ENCODE assay signal across 8 cellular contexts in the genomic region with DNA sequence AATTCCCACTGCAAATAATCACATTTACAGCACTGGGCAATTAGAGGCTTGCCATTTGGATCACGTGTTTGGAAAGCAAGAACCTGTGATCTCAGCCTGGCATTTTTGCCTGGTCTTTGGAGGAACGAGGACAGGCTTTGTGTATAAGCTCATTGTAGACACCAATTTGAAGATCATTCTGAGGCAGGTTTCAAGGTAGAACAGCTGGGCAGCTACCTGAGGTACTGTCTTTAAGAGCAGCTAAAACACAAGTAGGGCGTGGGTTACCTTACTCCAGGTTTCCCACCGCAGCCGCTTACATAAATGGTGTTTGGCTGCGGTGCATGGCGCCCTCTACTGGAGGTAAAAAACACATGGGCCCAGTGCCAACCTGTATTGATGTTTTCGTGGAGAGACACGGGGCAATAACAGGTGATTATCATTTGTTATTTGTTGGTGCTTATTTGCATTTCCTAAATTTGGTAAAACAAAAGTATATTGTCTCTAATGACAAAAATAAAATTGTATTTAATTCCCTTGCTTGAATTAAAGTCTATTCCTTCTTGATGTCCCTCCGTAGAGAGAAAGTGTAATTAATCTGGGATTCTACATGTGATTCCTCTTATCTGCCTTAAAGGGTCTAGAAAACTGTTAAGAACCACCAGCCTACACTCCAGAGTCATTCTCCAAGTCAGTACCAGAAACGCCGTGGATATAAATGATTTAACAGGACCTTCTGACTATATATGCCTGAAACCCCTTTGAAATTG.
DNase-seq lines count a peak whose midpoint lies in the region; ATAC-seq and TF ChIP-seq lines count a peak whose summit lies in the region.

No MANE protein-coding gene starts in this region.

- peak; percentile 98 to 100 for TF ChIP-seq RAD21 in liver (IDR thresholded peaks at IDR 0.05)

- H3K9me3 ChIP-seq in liver (ENCODE audit: control insufficient read depth in 4 of 4, low read length in 3 of 4): peaks cover 0 to 2% (median under 1%) of the 10 kb centered on the region in 4 donors

- TF ChIP-seq CTCF in coronary artery (IDR thresholded peaks at IDR 0.05) (peak; percentile 83), liver (IDR thresholded peaks at IDR 0.05; ENCODE audit: low read depth, low read length, missing input control) (peak; percentile 91)

- H3K36me3 ChIP-seq in H7 (replicated peaks; ENCODE audit: control insufficient read depth, insufficient read depth, low read length) (no peaks in the 10 kb centered on the region), liver (ENCODE audit: control insufficient read depth in 4 of 4, insufficient read depth in 3 of 4, low read depth in 1 of 4, low read length in 3 of 4) (no peaks in the 10 kb centered on the region)

- H3K27me3 ChIP-seq in H7 (ENCODE audit: control insufficient read depth, insufficient read depth, low read length) (no peaks in the 10 kb centered on the region), liver (ENCODE audit: control insufficient read depth in 4 of 4, insufficient read depth in 4 of 4, low read length in 3 of 4) (no peaks in the 10 kb centered on the region)

- H3K27ac ChIP-seq in coronary artery: no peak overlapping the region
- H3K27ac ChIP-seq in liver (ENCODE audit: low read depth in 1 of 2, low read length in 2 of 2): peak overlapping the region; percentile 32 to 64

- DNase-seq in Ammon's horn (ENCODE audit: low spot score) (peak; percentile 77), H7 (peak; percentile 64), NCI-H446 (lab: John Stamatoyannopoulos, UW) (peak; percentile 41 to 64), coronary artery (ENCODE audit: low spot score) (peak; percentile 74)
- peak; percentile 62 to 63 for DNase-seq in activated CD4-positive, alpha-beta T cell treated with anti-CD3 and anti-CD28 coated beads for 4 hours
- DNase-seq in stimulated activated CD4-positive, alpha-beta T cell treated with anti-CD3 and anti-CD28 coated beads, Interleukin-4, amount 100 ng/mL, for 48 hours (ENCODE audit: low read depth in 2 of 2): peak; percentile 50 to 51

- H3K9ac ChIP-seq in liver (ENCODE audit: low read depth in 1 of 2, low read length in 2 of 2): peak overlapping the region; percentile 47 to 87

- WGBS in liver: 20% methylated on average over 12 of the region's 12 CpGs

- ATAC-seq in GM21786 (IDR thresholded peaks at IDR 0.05; ENCODE audit: unreplicated experiment): no peak

- H3K4me3 ChIP-seq in H7 (ENCODE audit: insufficient read depth, low read depth, low read length) (no peak overlapping the region), coronary artery (peak overlapping the region; percentile 48), liver (ENCODE audit: low read depth in 1 of 3, low read length in 3 of 3) (no peak overlapping the region)

- peaks cover 0 to 3% (median 3%) of the 10 kb centered on the region in 4 donors for H3K4me1 ChIP-seq in liver (ENCODE audit: control insufficient read depth in 4 of 4, insufficient read depth in 4 of 4, low read length in 3 of 4)

TF ChIP-seq in liver, 16 proteins besides CTCF, POLR2A, EP300 and RAD21:
- TF ChIP-seq FOXA2 (IDR thresholded peaks at IDR 0.05): no peak
- TF ChIP-seq TAF1 (conservative IDR thresholded peaks at IDR 0.05): no peak
- TF ChIP-seq, protein P1, sequence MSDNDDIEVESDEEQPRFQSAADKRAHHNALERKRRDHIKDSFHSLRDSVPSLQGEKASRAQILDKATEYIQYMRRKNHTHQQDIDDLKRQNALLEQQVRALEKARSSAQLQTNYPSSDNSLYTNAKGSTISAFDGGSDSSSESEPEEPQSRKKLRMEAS (IDR thresholded peaks at IDR 0.05): peak; percentile 50
- peak in 1 of 2 donors; percentile 14 for TF ChIP-seq JUND (IDR thresholded peaks at IDR 0.05)
- no peak for TF ChIP-seq NR2F2 (IDR thresholded peaks at IDR 0.05)
- TF ChIP-seq, protein P2, sequence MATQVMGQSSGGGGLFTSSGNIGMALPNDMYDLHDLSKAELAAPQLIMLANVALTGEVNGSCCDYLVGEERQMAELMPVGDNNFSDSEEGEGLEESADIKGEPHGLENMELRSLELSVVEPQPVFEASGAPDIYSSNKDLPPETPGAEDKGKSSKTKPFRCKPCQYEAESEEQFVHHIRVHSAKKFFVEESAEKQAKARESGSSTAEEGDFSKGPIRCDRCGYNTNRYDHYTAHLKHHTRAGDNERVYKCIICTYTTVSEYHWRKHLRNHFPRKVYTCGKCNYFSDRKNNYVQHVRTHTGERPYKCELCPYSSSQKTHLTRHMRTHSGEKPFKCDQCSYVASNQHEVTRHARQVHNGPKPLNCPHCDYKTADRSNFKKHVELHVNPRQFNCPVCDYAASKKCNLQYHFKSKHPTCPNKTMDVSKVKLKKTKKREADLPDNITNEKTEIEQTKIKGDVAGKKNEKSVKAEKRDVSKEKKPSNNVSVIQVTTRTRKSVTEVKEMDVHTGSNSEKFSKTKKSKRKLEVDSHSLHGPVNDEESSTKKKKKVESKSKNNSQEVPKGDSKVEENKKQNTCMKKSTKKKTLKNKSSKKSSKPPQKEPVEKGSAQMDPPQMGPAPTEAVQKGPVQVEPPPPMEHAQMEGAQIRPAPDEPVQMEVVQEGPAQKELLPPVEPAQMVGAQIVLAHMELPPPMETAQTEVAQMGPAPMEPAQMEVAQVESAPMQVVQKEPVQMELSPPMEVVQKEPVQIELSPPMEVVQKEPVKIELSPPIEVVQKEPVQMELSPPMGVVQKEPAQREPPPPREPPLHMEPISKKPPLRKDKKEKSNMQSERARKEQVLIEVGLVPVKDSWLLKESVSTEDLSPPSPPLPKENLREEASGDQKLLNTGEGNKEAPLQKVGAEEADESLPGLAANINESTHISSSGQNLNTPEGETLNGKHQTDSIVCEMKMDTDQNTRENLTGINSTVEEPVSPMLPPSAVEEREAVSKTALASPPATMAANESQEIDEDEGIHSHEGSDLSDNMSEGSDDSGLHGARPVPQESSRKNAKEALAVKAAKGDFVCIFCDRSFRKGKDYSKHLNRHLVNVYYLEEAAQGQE (IDR thresholded peaks at IDR 0.05): peak; percentile 29
- peak; percentile 48 to 54 for TF ChIP-seq RXRA (IDR thresholded peaks at IDR 0.05)
- TF ChIP-seq SP1 (IDR thresholded peaks at IDR 0.05): no peak
- no peak for TF ChIP-seq EGR1 (IDR thresholded peaks at IDR 0.05; ENCODE audit: low read depth in 2 of 2)
- no peak for TF ChIP-seq HNF4G (IDR thresholded peaks at IDR 0.05)
- no peak for TF ChIP-seq HNF4A (conservative IDR thresholded peaks at IDR 0.05)
- peak in 1 of 2 donors; percentile 16 for TF ChIP-seq GABPA (IDR thresholded peaks at IDR 0.05 in 1 of 2, conservative IDR thresholded peaks at IDR 0.05 in 1 of 2)
- TF ChIP-seq YY1 (IDR thresholded peaks at IDR 0.05): peak; percentile 26
- TF ChIP-seq, protein P3, sequence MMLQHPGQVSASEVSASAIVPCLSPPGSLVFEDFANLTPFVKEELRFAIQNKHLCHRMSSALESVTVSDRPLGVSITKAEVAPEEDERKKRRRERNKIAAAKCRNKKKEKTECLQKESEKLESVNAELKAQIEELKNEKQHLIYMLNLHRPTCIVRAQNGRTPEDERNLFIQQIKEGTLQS (IDR thresholded peaks at IDR 0.05): no peak
- TF ChIP-seq, protein P4, sequence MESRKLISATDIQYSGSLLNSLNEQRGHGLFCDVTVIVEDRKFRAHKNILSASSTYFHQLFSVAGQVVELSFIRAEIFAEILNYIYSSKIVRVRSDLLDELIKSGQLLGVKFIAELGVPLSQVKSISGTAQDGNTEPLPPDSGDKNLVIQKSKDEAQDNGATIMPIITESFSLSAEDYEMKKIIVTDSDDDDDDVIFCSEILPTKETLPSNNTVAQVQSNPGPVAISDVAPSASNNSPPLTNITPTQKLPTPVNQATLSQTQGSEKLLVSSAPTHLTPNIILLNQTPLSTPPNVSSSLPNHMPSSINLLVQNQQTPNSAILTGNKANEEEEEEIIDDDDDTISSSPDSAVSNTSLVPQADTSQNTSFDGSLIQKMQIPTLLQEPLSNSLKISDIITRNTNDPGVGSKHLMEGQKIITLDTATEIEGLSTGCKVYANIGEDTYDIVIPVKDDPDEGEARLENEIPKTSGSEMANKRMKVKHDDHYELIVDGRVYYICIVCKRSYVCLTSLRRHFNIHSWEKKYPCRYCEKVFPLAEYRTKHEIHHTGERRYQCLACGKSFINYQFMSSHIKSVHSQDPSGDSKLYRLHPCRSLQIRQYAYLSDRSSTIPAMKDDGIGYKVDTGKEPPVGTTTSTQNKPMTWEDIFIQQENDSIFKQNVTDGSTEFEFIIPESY (IDR thresholded peaks at IDR 0.05): no peak
- no peak for TF ChIP-seq FOXA1 (IDR thresholded peaks at IDR 0.05)
TF ChIP-seq in liver: peak in this region for 6.

Comparison
In these comparisons a context has a peak if more than half of its experiments do, and no peak if none do; other contexts are left out.
1. H3K27ac ChIP-seq: peak in liver (2 of 2); none in coronary artery (0 of 2).
2. Peak in every context shown above with its lines, with median percentiles within 50 percentile points of each other: DNase-seq.